Comparison of ENCODE assay signal across 19 cellular contexts in genomic region chr7:151223728-151224127, GRCh38. TPM values are rescaled to one million over a fixed set of nuclear protein-coding genes. Genes with fewer than 3 reads are reported as not detected.
DNase-seq lines count a peak whose midpoint lies in the region; ATAC-seq, FAIRE-seq and TF ChIP-seq lines count a peak whose summit lies in the region.
"Had no signal": no experiment of that assay in that cellular context is flagged by ENCODE, and none has a peak within 500 bp of the region (broad histone marks: within the 10 kb centered on the region; RNA-seq: fewer than 3 reads in every experiment).

No MANE protein-coding gene starts in this region.

- H3K27me3 ChIP-seq in SK-N-SH (ENCODE audit: insufficient read depth) = no peaks in the 10 kb centered on the region
- H3K27me3 ChIP-seq: BLaER1 had no signal

- FAIRE-seq in urothelium cell line (lab: Jason Lieb, UNC) = no peak
- FAIRE-seq: GM12878, GM18507 had no signal

- H3K27ac Mint-ChIP-seq in stimulated activated effector memory CD8-positive, alpha-beta T cell treated with anti-CD3 and anti-CD28 coated beads, Interleukin-12 subunit alpha, Interleukin-12 subunit beta, amount 100 ng/mL, for 72 hours = no peak overlapping the region
- H3K27ac Mint-ChIP-seq: GM23338, IgD-negative memory B cell had no signal

- DNase-seq in SK-N-SH = no peak
- peak; percentile 38 for DNase-seq in SK-MEL-5 (ENCODE audit: low read depth, low spot score)
- no peak for DNase-seq in epithelial cell of proximal tubule (ENCODE audit: low read depth)
- DNase-seq in NCI-H1417 (lab: John Stamatoyannopoulos, UW) = no peak
- no peak for DNase-seq in urothelium cell line (ENCODE audit: low spot score)
- DNase-seq in stimulated activated effector memory CD8-positive, alpha-beta T cell treated with anti-CD3 and anti-CD28 coated beads, Interleukin-12 subunit alpha, Interleukin-12 subunit beta, amount 100 ng/mL, for 72 hours (ENCODE audit: low spot score in 2 of 2) = no peak
- DNase-seq: DMS53, H7 had no signal

- peaks cover 84% of the 10 kb centered on the region for H3K36me3 Mint-ChIP-seq in stimulated activated effector memory CD8-positive, alpha-beta T cell treated with anti-CD3 and anti-CD28 coated beads, Interleukin-12 subunit alpha, Interleukin-12 subunit beta, amount 100 ng/mL, for 72 hours

- in situ Hi-C loops in SK-MEL-5 (cut with HindIII; ENCODE audit: low pct_unique_long_range_greater_than_20kb, low sequenced_read_pairs) = no loop called here

- H3K9me3 ChIP-seq in SK-N-SH = no peaks in the 10 kb centered on the region
- H3K9me3 ChIP-seq: BLaER1 had no signal

- no peaks in the 10 kb centered on the region for H3K9me3 Mint-ChIP-seq in stimulated activated effector memory CD8-positive, alpha-beta T cell treated with anti-CD3 and anti-CD28 coated beads, Interleukin-12 subunit alpha, Interleukin-12 subunit beta, amount 100 ng/mL, for 72 hours
- H3K9me3 Mint-ChIP-seq: GM23338, IgD-negative memory B cell had no signal

- no peaks in the 10 kb centered on the region for H4K20me1 ChIP-seq in SK-N-SH (ENCODE audit: insufficient read depth)

- peaks cover 43% of the 10 kb centered on the region for H3K4me1 Mint-ChIP-seq in stimulated activated effector memory CD8-positive, alpha-beta T cell treated with anti-CD3 and anti-CD28 coated beads, Interleukin-12 subunit alpha, Interleukin-12 subunit beta, amount 100 ng/mL, for 72 hours

- H3K9ac ChIP-seq in SK-N-SH = no peak overlapping the region
- H3K9ac ChIP-seq: BLaER1 had no signal

- WGBS in SK-N-SH (ENCODE audit: low lambda C conversion rate) = 96% methylated on average over 14 of the region's 14 CpGs

- TF ChIP-seq RAD21 in SK-N-SH (IDR thresholded peaks at IDR 0.05; ENCODE audit: low read length) = no peak

- H3K4me1 ChIP-seq in SK-N-SH (ENCODE audit: control insufficient read depth in 1 of 2, insufficient read depth in 2 of 2, low read depth in 1 of 2, low read length in 1 of 2) = peaks cover 10 to 19% of the 10 kb centered on the region in 2 experiments

- peaks cover 29% of the 10 kb centered on the region for H3K79me2 ChIP-seq in SK-N-SH (ENCODE audit: insufficient read depth)

- no peak overlapping the region for H3K4me3 ChIP-seq in SK-N-SH (ENCODE audit: low read depth in 2 of 2, low read length in 1 of 2)
- H3K4me3 ChIP-seq in epithelial cell of proximal tubule (ENCODE audit: low read depth, low read length) = no peak overlapping the region
- H3K4me3 ChIP-seq: BLaER1, GM12878, GM23338 had no signal

- POLR2A ChIA-PET in SK-N-SH (lab: Yijun Ruan, JAX) = interaction anchor here (1.2 kb wide), 1 partner anchor 11 kb away, joined by 3 read pairs; no protein-coding TSS in a partner anchor

- peaks cover 56 to 57% of the 10 kb centered on the region in 2 experiments for H3K36me3 ChIP-seq in SK-N-SH (replicated peaks in 1 of 2; ENCODE audit: control insufficient read depth in 1 of 2, insufficient read depth in 2 of 2, low read length in 1 of 2)

- CTCF ChIA-PET in SK-N-SH (lab: Yijun Ruan, JAX) = interaction anchor here (0.8 to 4.7 kb wide), 5 partner anchors 11 to 100 kb away, joined by 3 to 19 read pairs (median 6); no protein-coding TSS in a partner anchor

- peak; percentile 13; the same call in 1 of the 2 replicates for TF ChIP-seq CTCF in SK-N-SH (IDR thresholded peaks at IDR 0.05)
- peak; percentile 4 for TF ChIP-seq CTCF in epithelial cell of proximal tubule (conservative IDR thresholded peaks at IDR 0.05; ENCODE audit: low read depth, low read length)

- H2AFZ ChIP-seq in SK-N-SH (ENCODE audit: low read depth) = no peak overlapping the region
- H2AFZ ChIP-seq: GM23338 had no signal

- no peaks in the 10 kb centered on the region for H3K9me2 ChIP-seq in SK-N-SH

- peaks cover 9% of the 10 kb centered on the region for H3F3A ChIP-seq in SK-N-SH (replicated peaks; ENCODE audit: insufficient read depth)

- ATAC-seq in SK-N-SH treated with all-trans-retinoic acid at 6 μM for 48 hours = no peak
- ATAC-seq in HG02588 (IDR thresholded peaks at IDR 0.05; ENCODE audit: unreplicated experiment) = no peak
- no peak for ATAC-seq in stimulated activated effector memory CD8-positive, alpha-beta T cell treated with anti-CD3 and anti-CD28 coated beads, Interleukin-12 subunit alpha, Interleukin-12 subunit beta, amount 100 ng/mL, for 72 hours
- ATAC-seq: GM12878, GM23338 had no signal

- no peak overlapping the region for H3K4me3 Mint-ChIP-seq in stimulated activated effector memory CD8-positive, alpha-beta T cell treated with anti-CD3 and anti-CD28 coated beads, Interleukin-12 subunit alpha, Interleukin-12 subunit beta, amount 100 ng/mL, for 72 hours

- no peak for TF ChIP-seq EP300 in SK-N-SH (IDR thresholded peaks at IDR 0.05; ENCODE audit: borderline replicate concordance in 1 of 2, low read depth in 1 of 2, low read length in 1 of 2)

- no peak overlapping the region for H3K27ac ChIP-seq in SK-N-SH (ENCODE audit: low read depth in 2 of 2, low read length in 1 of 2)
- H3K27ac ChIP-seq: 22Rv1, BLaER1 had no signal

- H3K4me2 ChIP-seq in SK-N-SH = no peak overlapping the region
- H3K4me2 ChIP-seq: BLaER1, GM23338 had no signal

TF ChIP-seq in SK-N-SH, 30 proteins besides CTCF, POLR2A, EP300 and RAD21:
- no peak for TF ChIP-seq ELF1 (IDR thresholded peaks at IDR 0.05)
TF ChIP-seq in SK-N-SH: peak in this region for 0.

TF ChIP-seq in SK-N-SH treated with all-trans-retinoic acid at 6 μM for 48 hours, 23 proteins besides CTCF, POLR2A, EP300 and RAD21 (continues in another document):
- TF ChIP-seq OSR1 (CRISPR knock-in tag; IDR thresholded peaks at IDR 0.05) (no peak), PATZ1 (CRISPR knock-in tag; IDR thresholded peaks at IDR 0.05; ENCODE audit: borderline replicate concordance) (no peak), ZNF8 (CRISPR knock-in tag; IDR thresholded peaks at IDR 0.05) (no peak), ZFP3 (CRISPR knock-in tag; IDR thresholded peaks at IDR 0.05) (no peak), TCF4 (CRISPR knock-in tag; IDR thresholded peaks at IDR 0.05; ENCODE audit: borderline replicate concordance) (no peak)

RNA-seq across cellular contexts. Expression of gene ABCF2, which starts 3.3 kb away (rescaled TPM):
- polyA plus RNA-seq in SK-N-SH (2012; rRNA removed) = 75.4 and 102 TPM in 2 replicates
- polyA plus RNA-seq in SK-N-SH (2012; cell fraction: cytosol; rRNA removed) = 49.9 and 79.5 TPM in 2 replicates
- 69.6 and 89.1 TPM in 2 replicates for polyA plus RNA-seq in SK-N-SH (2012; cell fraction: nucleus; rRNA removed)
- 93.5 and 94.6 TPM in 2 replicates for total RNA-seq in SK-MEL-5 (2014; rRNA removed; shearing (Covaris generic))
- 92.2 and 107 TPM in 2 replicates for polyA plus RNA-seq in SK-MEL-5 (2015; cell fraction: cytosol; rRNA removed)
- 77.1 and 83.4 TPM in 2 replicates for polyA plus RNA-seq in SK-MEL-5 (2015; cell fraction: nucleus; rRNA removed)
- total RNA-seq in epithelial cell of proximal tubule = 37.8 and 80.5 TPM in 2 replicates

RNA-seq across cellular contexts. Expression of gene CHPF2, which starts 8.6 kb away (rescaled TPM):
- polyA plus RNA-seq in SK-N-SH (2012; rRNA removed) = 60.4 and 68.6 TPM in 2 replicates
- 27.8 and 47.3 TPM in 2 replicates for polyA plus RNA-seq in SK-N-SH (2012; cell fraction: cytosol; rRNA removed)
- polyA plus RNA-seq in SK-N-SH (2012; cell fraction: nucleus; rRNA removed) = 143 and 144 TPM in 2 replicates
- total RNA-seq in SK-MEL-5 (2014; rRNA removed; shearing (Covaris generic)) = 44.0 and 45.7 TPM in 2 replicates
- polyA plus RNA-seq in SK-MEL-5 (2015; cell fraction: cytosol; rRNA removed) = 51.6 and 60.4 TPM in 2 replicates
- 53.5 and 58.8 TPM in 2 replicates for polyA plus RNA-seq in SK-MEL-5 (2015; cell fraction: nucleus; rRNA removed)
- 40.1 and 45.6 TPM in 2 replicates for total RNA-seq in epithelial cell of proximal tubule

RNA-seq across cellular contexts. Expression of gene H2BK1, which starts 13.4 kb away (rescaled TPM):
- not detected in 2 replicates for polyA plus RNA-seq in SK-N-SH (2012; rRNA removed)
- polyA plus RNA-seq in SK-N-SH (2012; cell fraction: cytosol; rRNA removed) = not detected in 2 replicates
- polyA plus RNA-seq in SK-N-SH (2012; cell fraction: nucleus; rRNA removed) = 0.73 TPM in 1 of 2 replicates, not detected in the other
- not detected in 2 replicates for total RNA-seq in SK-MEL-5 (2014; rRNA removed; shearing (Covaris generic))
- polyA plus RNA-seq in SK-MEL-5 (2015; cell fraction: cytosol; rRNA removed) = not detected in 2 replicates
- polyA plus RNA-seq in SK-MEL-5 (2015; cell fraction: nucleus; rRNA removed) = not detected in 2 replicates
- not detected in 2 replicates for total RNA-seq in epithelial cell of proximal tubule
- total RNA-seq: A673, G401, GM23338, H7, HT-29 had no signal
- polyA plus RNA-seq: GM12878, GM23338, IgD-negative memory B cell had no signal

RNA-seq across cellular contexts. Expression of gene SMARCD3, which starts 24.8 kb away (rescaled TPM):
- 60.5 and 62.8 TPM in 2 replicates for polyA plus RNA-seq in SK-N-SH (2012; rRNA removed)
- 30.4 and 41.6 TPM in 2 replicates for polyA plus RNA-seq in SK-N-SH (2012; cell fraction: cytosol; rRNA removed)
- polyA plus RNA-seq in SK-N-SH (2012; cell fraction: nucleus; rRNA removed) = 239 and 265 TPM in 2 replicates
- total RNA-seq in SK-MEL-5 (2014; rRNA removed; shearing (Covaris generic)) = 22.9 and 24.3 TPM in 2 replicates
- polyA plus RNA-seq in SK-MEL-5 (2015; cell fraction: cytosol; rRNA removed) = 21.3 and 25.5 TPM in 2 replicates
- polyA plus RNA-seq in SK-MEL-5 (2015; cell fraction: nucleus; rRNA removed) = 93.4 and 117 TPM in 2 replicates
- total RNA-seq in epithelial cell of proximal tubule = 6.9 and 8.1 TPM in 2 replicates

RNA-seq across cellular contexts. Expression of gene ASB10, which starts 36.7 kb away (rescaled TPM):
- not detected in 2 replicates for polyA plus RNA-seq in SK-N-SH (2012; rRNA removed)
- not detected in 2 replicates for polyA plus RNA-seq in SK-N-SH (2012; cell fraction: cytosol; rRNA removed)
- polyA plus RNA-seq in SK-N-SH (2012; cell fraction: nucleus; rRNA removed) = not detected in 2 replicates
- total RNA-seq in SK-MEL-5 (2014; rRNA removed; shearing (Covaris generic)) = not detected in 2 replicates
- polyA plus RNA-seq in SK-MEL-5 (2015; cell fraction: cytosol; rRNA removed) = not detected in 2 replicates
- polyA plus RNA-seq in SK-MEL-5 (2015; cell fraction: nucleus; rRNA removed) = not detected in 2 replicates
- not detected in 2 replicates for total RNA-seq in epithelial cell of proximal tubule
- total RNA-seq: A673, G401, GM12878, GM23338, H7, HT-29 had no signal
- polyA plus RNA-seq: GM12878, GM23338, IgD-negative memory B cell had no signal
